In the genomic region with DNA sequence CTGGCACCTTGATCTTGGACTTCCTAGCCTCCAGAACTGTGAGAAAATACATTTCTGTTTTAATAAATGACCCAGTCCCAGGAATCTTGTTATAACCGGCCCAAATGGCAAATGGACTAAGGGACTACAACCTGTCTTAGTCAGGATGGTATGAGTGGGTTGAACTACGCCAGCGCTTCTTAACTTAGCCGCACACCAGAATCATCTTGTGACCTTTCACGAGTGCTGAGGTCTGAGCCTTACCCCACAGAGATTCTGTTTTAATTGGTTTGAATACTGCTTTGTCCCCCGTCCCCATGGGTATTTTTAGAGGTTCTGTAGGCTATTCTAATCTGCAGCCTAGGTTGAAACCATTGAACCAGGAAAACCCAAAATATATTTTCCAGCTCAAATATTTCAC, we compare ENCODE assay signal across 29 cellular contexts.
"Had no signal": no experiment of that assay in that cellular context is flagged by ENCODE, and none has a peak within 500 bp of the region (broad histone marks: within the 10 kb centered on the region; RNA-seq: fewer than 3 reads in every experiment).

No MANE protein-coding gene starts in this region.

- H3K79me2 ChIP-seq: parathyroid adenoma had no signal

- H3K27ac ChIP-seq: left lung, lower lobe of right lung, parathyroid adenoma, psoas muscle, right atrium auricular region, right lobe of liver, testis, thyroid gland, transverse colon, upper lobe of left lung, vagina had no signal

- H3K4me3 Mint-ChIP-seq: immature natural killer cell; naive thymus-derived CD8-positive, alpha-beta T cell; nephron; neural crest cell; stimulated activated naive CD8-positive, alpha-beta T cell treated with anti-CD3 and anti-CD28 coated beads, Interleukin-15, amount 100 ng/mL, for 72 hours had no signal

- DNase-seq: hypothalamus; immature natural killer cell; kidney; left colon; left lung; lower lobe of right lung; mammary epithelial cell; mesenchymal stem cell; naive thymus-derived CD8-positive, alpha-beta T cell; occipital lobe; psoas muscle; right lobe of liver; stimulated activated CD4-positive, alpha-beta T cell treated with anti-CD3 and anti-CD28 coated beads, Interleukin-1b, Interleukin-23, amount 100 ng/mL, for 48 hours; stimulated activated CD4-positive, alpha-beta T cell treated with anti-CD3 and anti-CD28 coated beads, Interleukin-2, amount 100 ng/mL, for 48 hours; stimulated activated CD4-positive, alpha-beta T cell treated with anti-CD3 and anti-CD28 coated beads, Interleukin-4, amount 100 ng/mL, for 4 hours; stimulated activated CD8-positive, alpha-beta memory T cell treated with anti-CD3 and anti-CD28 coated beads, Interleukin-4, amount 100 ng/mL, for 48 hours; stimulated activated naive CD4-positive, alpha-beta T cell treated with Interleukin-2 at 50 U/mL for 16 hours; stimulated activated naive CD8-positive, alpha-beta T cell treated with anti-CD3 and anti-CD28 coated beads, Interleukin-15, amount 100 ng/mL, for 72 hours; testis; thyroid gland; transverse colon; upper lobe of left lung had no signal

- H3K4me2 ChIP-seq: smooth muscle cell had no signal

- H3K27me3 Mint-ChIP-seq: naive thymus-derived CD8-positive, alpha-beta T cell; stimulated activated naive CD8-positive, alpha-beta T cell treated with anti-CD3 and anti-CD28 coated beads, Interleukin-15, amount 100 ng/mL, for 72 hours had no signal

- ATAC-seq: left colon; left lung; lower lobe of right lung; naive thymus-derived CD8-positive, alpha-beta T cell; psoas muscle; right lobe of liver; stimulated activated naive CD8-positive, alpha-beta T cell treated with anti-CD3 and anti-CD28 coated beads, Interleukin-15, amount 100 ng/mL, for 72 hours had no signal

- H3K4me1 Mint-ChIP-seq: immature natural killer cell; naive thymus-derived CD8-positive, alpha-beta T cell had no signal

- H3K4me1 ChIP-seq: parathyroid adenoma, psoas muscle, right atrium auricular region, thyroid gland, transverse colon, vagina had no signal

- H2AFZ ChIP-seq: parathyroid adenoma had no signal

- H3K9ac ChIP-seq: parathyroid adenoma had no signal

- FAIRE-seq: islet of Langerhans, kidney had no signal

- H3K36me3 ChIP-seq: left lung, lower lobe of right lung, right atrium auricular region, right lobe of liver, thyroid gland, transverse colon, upper lobe of left lung, vagina had no signal

- H3K9me3 Mint-ChIP-seq: immature natural killer cell; naive thymus-derived CD8-positive, alpha-beta T cell; nephron; neural crest cell; stimulated activated naive CD8-positive, alpha-beta T cell treated with anti-CD3 and anti-CD28 coated beads, Interleukin-15, amount 100 ng/mL, for 72 hours had no signal

- H3K9me3 ChIP-seq: left lung, lower lobe of right lung, psoas muscle, right atrium auricular region, right lobe of liver, testis, thyroid gland, transverse colon, upper lobe of left lung, vagina had no signal

- H3K27me3 ChIP-seq: left lung, right atrium auricular region, right lobe of liver, testis, thyroid gland, transverse colon, upper lobe of left lung, vagina had no signal

- H3K4me3 ChIP-seq: left lung, lower lobe of right lung, psoas muscle, right atrium auricular region, right lobe of liver, smooth muscle cell, testis, thyroid gland, transverse colon, upper lobe of left lung, vagina had no signal
